In the genomic region with DNA sequence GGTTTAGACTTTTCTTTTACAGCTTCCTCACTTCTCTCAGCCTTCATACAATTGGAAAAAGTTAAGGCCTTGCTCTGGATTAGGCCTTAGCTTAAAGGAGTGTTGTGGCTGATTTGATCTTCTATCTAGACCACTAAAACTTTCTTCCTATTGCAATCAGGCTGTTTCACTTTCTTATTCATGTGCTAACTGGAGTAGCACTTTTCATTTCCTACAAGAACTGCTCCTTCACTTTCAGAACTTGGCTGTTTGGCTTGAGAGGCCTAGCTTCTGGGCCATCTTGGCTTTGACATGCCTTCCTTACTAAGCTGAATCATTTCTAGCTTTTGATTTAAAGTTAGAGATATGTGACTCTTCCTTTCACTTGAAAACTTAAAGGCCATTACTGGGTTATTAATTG, we compare ENCODE assay signal across 18 cellular contexts.
DNase-seq lines count a peak whose midpoint lies in the region; ATAC-seq and TF ChIP-seq lines count a peak whose summit lies in the region.
"Had no signal": no experiment of that assay in that cellular context is flagged by ENCODE, and none has a peak within 500 bp of the region (broad histone marks: within the 10 kb centered on the region; RNA-seq: fewer than 3 reads in every experiment).

No MANE protein-coding gene starts in this region.

- no peak overlapping the region for H3K4me3 ChIP-seq in MM.1S (ENCODE audit: low read length)
- H3K4me3 ChIP-seq: esophagus muscularis mucosa, spleen, transverse colon had no signal

- no peaks in the 10 kb centered on the region for H3K36me3 ChIP-seq in MM.1S (replicated peaks; ENCODE audit: insufficient read depth, low read length)
- H3K36me3 ChIP-seq: esophagus muscularis mucosa, spleen, transverse colon had no signal

- no peaks in the 10 kb centered on the region for H4K20me1 ChIP-seq in MM.1S (ENCODE audit: insufficient read depth, low read length)

- H3K9ac ChIP-seq in MM.1S (ENCODE audit: low read length), result no peak overlapping the region

- no peaks in the 10 kb centered on the region for H3K9me3 ChIP-seq in MM.1S (replicated peaks; ENCODE audit: insufficient read depth, low read length)

- peak; percentile 81 for ATAC-seq in GM18861 (IDR thresholded peaks at IDR 0.05; ENCODE audit: unreplicated experiment)
- peak; percentile 83 for ATAC-seq in GM21367 (IDR thresholded peaks at IDR 0.05; ENCODE audit: unreplicated experiment)
- ATAC-seq in HG02943 (IDR thresholded peaks at IDR 0.05; ENCODE audit: low read depth, unreplicated experiment), result peak; percentile 59
- ATAC-seq in HG03469 (IDR thresholded peaks at IDR 0.05; ENCODE audit: unreplicated experiment), result no peak
- ATAC-seq: activated T-cell treated with anti-CD3 and anti-CD28 coated beads, Interleukin-2, amount 50 U/mL, for 72 hours; HCT116; stimulated activated naive CD8-positive, alpha-beta T cell treated with anti-CD3 and anti-CD28 coated beads, Interleukin-15, amount 100 ng/mL, for 72 hours had no signal

- H3K4me2 ChIP-seq in MM.1S (ENCODE audit: low read depth, low read length), result no peak overlapping the region

- DNase-seq in MM.1S (peak; percentile 59), cerebellar cortex (ENCODE audit: low spot score) (no peak)
- DNase-seq in activated CD4-positive, CD25-positive, alpha-beta regulatory T cell treated with anti-CD3 and anti-CD28 coated beads, Interleukin-2, amount 50 U/mL, for 72 hours, result no peak
- DNase-seq: activated T-cell treated with anti-CD3 and anti-CD28 coated beads, Interleukin-2, amount 50 U/mL, for 72 hours; CD4-positive, CD25-positive, alpha-beta regulatory T cell; effector memory CD4-positive, alpha-beta T cell; NCI-H1105 treated with DMSO at 0.1 percent for 48 hours; NCI-H510A treated with DMSO at 0.1 percent for 48 hours; spleen; stimulated activated CD4-positive, alpha-beta T cell treated with anti-CD3 and anti-CD28 coated beads, Interleukin-4, amount 100 ng/mL, for 24 hours; stimulated activated naive CD8-positive, alpha-beta T cell treated with anti-CD3 and anti-CD28 coated beads, Interleukin-15, amount 100 ng/mL, for 72 hours; transverse colon had no signal

- no peak overlapping the region for H3K27ac ChIP-seq in MM.1S (ENCODE audit: low read length)
- H3K27ac ChIP-seq: esophagus muscularis mucosa, spleen, transverse colon had no signal

- no peaks in the 10 kb centered on the region for H3K79me2 ChIP-seq in MM.1S (ENCODE audit: low read length)

- no peak overlapping the region; the same call in 1 of the 2 replicates for H2AFZ ChIP-seq in MM.1S (ENCODE audit: low read length)

- no peak for TF ChIP-seq CTCF in MM.1S (IDR thresholded peaks at IDR 0.05; ENCODE audit: low read length)

- no peaks in the 10 kb centered on the region for H3F3A ChIP-seq in MM.1S (ENCODE audit: insufficient read depth, low read length)

- H3K9me2 ChIP-seq in MM.1S (replicated peaks; ENCODE audit: insufficient read depth, low read length), result no peaks in the 10 kb centered on the region

- H3K4me1 ChIP-seq in MM.1S (ENCODE audit: low read length), result no peaks in the 10 kb centered on the region
- H3K4me1 ChIP-seq: esophagus muscularis mucosa, spleen, transverse colon had no signal

- no peaks in the 10 kb centered on the region for H3K27me3 ChIP-seq in MM.1S (replicated peaks; ENCODE audit: insufficient read depth, low read length)
- H3K27me3 ChIP-seq: esophagus muscularis mucosa had no signal
